1 cellular context compared by ENCODE assay signal in genomic region chr2:226873051-226873620, GRCh38.
TF ChIP-seq lines count a peak whose summit lies in the region.

No MANE protein-coding gene starts in this region.

TF ChIP-seq in GM12878, 131 proteins besides CTCF, POLR2A, EP300 and RAD21 (continued from another document):
- TF ChIP-seq, protein P1, sequence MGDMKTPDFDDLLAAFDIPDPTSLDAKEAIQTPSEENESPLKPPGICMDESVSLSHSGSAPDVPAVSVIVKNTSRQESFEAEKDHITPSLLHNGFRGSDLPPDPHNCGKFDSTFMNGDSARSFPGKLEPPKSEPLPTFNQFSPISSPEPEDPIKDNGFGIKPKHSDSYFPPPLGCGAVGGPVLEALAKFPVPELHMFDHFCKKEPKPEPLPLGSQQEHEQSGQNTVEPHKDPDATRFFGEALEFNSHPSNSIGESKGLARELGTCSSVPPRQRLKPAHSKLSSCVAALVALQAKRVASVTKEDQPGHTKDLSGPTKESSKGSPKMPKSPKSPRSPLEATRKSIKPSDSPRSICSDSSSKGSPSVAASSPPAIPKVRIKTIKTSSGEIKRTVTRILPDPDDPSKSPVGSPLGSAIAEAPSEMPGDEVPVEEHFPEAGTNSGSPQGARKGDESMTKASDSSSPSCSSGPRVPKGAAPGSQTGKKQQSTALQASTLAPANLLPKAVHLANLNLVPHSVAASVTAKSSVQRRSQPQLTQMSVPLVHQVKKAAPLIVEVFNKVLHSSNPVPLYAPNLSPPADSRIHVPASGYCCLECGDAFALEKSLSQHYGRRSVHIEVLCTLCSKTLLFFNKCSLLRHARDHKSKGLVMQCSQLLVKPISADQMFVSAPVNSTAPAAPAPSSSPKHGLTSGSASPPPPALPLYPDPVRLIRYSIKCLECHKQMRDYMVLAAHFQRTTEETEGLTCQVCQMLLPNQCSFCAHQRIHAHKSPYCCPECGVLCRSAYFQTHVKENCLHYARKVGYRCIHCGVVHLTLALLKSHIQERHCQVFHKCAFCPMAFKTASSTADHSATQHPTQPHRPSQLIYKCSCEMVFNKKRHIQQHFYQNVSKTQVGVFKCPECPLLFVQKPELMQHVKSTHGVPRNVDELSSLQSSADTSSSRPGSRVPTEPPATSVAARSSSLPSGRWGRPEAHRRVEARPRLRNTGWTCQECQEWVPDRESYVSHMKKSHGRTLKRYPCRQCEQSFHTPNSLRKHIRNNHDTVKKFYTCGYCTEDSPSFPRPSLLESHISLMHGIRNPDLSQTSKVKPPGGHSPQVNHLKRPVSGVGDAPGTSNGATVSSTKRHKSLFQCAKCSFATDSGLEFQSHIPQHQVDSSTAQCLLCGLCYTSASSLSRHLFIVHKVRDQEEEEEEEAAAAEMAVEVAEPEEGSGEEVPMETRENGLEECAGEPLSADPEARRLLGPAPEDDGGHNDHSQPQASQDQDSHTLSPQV (IDR thresholded peaks at IDR 0.05) = no peak
- peak; percentile 70 for TF ChIP-seq EED (IDR thresholded peaks at IDR 0.05; ENCODE audit: low read depth)
